In the genomic region with DNA sequence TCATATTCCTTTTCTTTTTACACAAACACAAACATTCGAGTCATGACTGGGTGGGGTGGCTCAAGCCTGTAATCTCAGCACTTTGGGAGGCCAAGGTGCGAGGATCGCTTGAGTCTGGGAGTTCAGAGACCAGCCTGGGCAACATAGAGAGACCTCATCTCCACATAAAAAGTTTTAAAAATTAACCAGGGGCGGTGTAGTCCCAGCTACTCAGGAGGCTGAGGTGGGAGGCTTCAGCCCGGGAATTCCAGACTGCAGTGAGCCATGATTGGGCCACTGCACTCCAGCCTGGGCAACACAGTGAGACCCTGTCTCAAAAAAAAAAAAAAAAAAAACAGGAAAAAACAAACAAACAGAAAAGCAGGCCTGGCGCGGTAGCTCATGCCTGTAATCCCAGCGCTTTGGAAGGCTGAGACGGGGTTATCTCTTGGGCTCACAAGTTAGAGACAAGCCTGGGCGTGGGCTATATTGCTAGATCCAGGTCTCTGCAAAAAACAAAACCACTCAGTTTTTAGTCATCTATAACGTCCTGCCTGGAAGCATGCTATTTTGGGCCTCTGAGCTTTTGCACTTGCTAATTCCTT, we compare ENCODE assay signal across 8 cellular contexts. TPM values are rescaled to one million over a fixed set of nuclear protein-coding genes. Genes with fewer than 3 reads are reported as not detected.
A peak's percentile ranks its signal among the peaks of the same experiment; 100 is the strongest.
DNase-seq lines count a peak whose midpoint lies in the region; ATAC-seq lines count a peak whose summit lies in the region.

No MANE protein-coding gene starts in this region.

- in situ Hi-C loops in HAP-1 (cut with MboI; ENCODE audit: low sequenced_read_pairs) (no loop called here), G401 (cut with HindIII; ENCODE audit: low sequenced_read_pairs) (no loop called here)

- H3K9me3 Mint-ChIP-seq in activated T-cell treated with anti-CD3 and anti-CD28 coated beads, Interleukin-2, amount 50 U/mL, for 72 hours = no peaks in the 10 kb centered on the region
- H3K9me3 Mint-ChIP-seq in stimulated activated memory B cell treated with anti-CD40 and anti-IgM and Interleukin-4, amounts not matched to agents 10 μg/mL and 1 μg/mL and 100 μg/mL, for 72 hours = no peaks in the 10 kb centered on the region

- no peaks in the 10 kb centered on the region for H3K27me3 Mint-ChIP-seq in activated T-cell treated with anti-CD3 and anti-CD28 coated beads, Interleukin-2, amount 50 U/mL, for 72 hours (ENCODE audit: low read depth)
- no peaks in the 10 kb centered on the region for H3K27me3 Mint-ChIP-seq in stimulated activated memory B cell treated with anti-CD40 and anti-IgM and Interleukin-4, amounts not matched to agents 10 μg/mL and 1 μg/mL and 100 μg/mL, for 72 hours

- H3K4me3 Mint-ChIP-seq in activated T-cell treated with anti-CD3 and anti-CD28 coated beads, Interleukin-2, amount 50 U/mL, for 72 hours = peak overlapping the region; percentile 93 to 97
- peak overlapping the region; percentile 88 for H3K4me3 Mint-ChIP-seq in stimulated activated memory B cell treated with anti-CD40 and anti-IgM and Interleukin-4, amounts not matched to agents 10 μg/mL and 1 μg/mL and 100 μg/mL, for 72 hours

- H3K4me1 ChIP-seq in HAP-1 (peaks cover 9% of the 10 kb centered on the region), iPS-15b (ENCODE audit: control insufficient read depth, insufficient read depth, low read length) (peaks cover 3% of the 10 kb centered on the region)

- peak overlapping the region; percentile 96 for H3K27ac Mint-ChIP-seq in activated T-cell treated with anti-CD3 and anti-CD28 coated beads, Interleukin-2, amount 50 U/mL, for 72 hours
- peak overlapping the region; percentile 77 for H3K27ac Mint-ChIP-seq in stimulated activated memory B cell treated with anti-CD40 and anti-IgM and Interleukin-4, amounts not matched to agents 10 μg/mL and 1 μg/mL and 100 μg/mL, for 72 hours

- no peak for ATAC-seq in activated T-cell treated with anti-CD3 and anti-CD28 coated beads, Interleukin-2, amount 50 U/mL, for 72 hours (replicated peaks in 1 of 2)
- no peak for ATAC-seq in stimulated activated memory B cell treated with anti-CD40 and anti-IgM and Interleukin-4, amounts not matched to agents 10 μg/mL and 1 μg/mL and 100 μg/mL, for 72 hours
- ATAC-seq in GM18502 (IDR thresholded peaks at IDR 0.05; ENCODE audit: poor library complexity, unreplicated experiment) (no peak), GM21825 (IDR thresholded peaks at IDR 0.05; ENCODE audit: unreplicated experiment) (no peak)

- H3K36me3 ChIP-seq in HAP-1 (replicated peaks) (peaks cover 5% of the 10 kb centered on the region; the same call in 1 of the 2 replicates), iPS-15b (ENCODE audit: control insufficient read depth, insufficient read depth, low read length) (peaks cover 21% of the 10 kb centered on the region)

- H3K36me3 Mint-ChIP-seq in activated T-cell treated with anti-CD3 and anti-CD28 coated beads, Interleukin-2, amount 50 U/mL, for 72 hours (ENCODE audit: insufficient read depth in 2 of 2) = peaks cover 9 to 26% of the 10 kb centered on the region in 2 donors
- H3K36me3 Mint-ChIP-seq in stimulated activated memory B cell treated with anti-CD40 and anti-IgM and Interleukin-4, amounts not matched to agents 10 μg/mL and 1 μg/mL and 100 μg/mL, for 72 hours = peaks cover 29% of the 10 kb centered on the region

- intact Hi-C loops in posterior vena cava (cut with DNase I) = loop anchor here in 1 of 2 donors (10.0 kb wide), 1 partner anchor 59 kb away; a partner anchor contains a TSS

- H3K27me3 ChIP-seq in HAP-1 (ENCODE audit: low read depth) (no peaks in the 10 kb centered on the region), iPS-15b (ENCODE audit: control insufficient read depth, insufficient read depth, low read length) (no peaks in the 10 kb centered on the region)

- DNase-seq in HAP-1 (ENCODE audit: low spot score in 2 of 2) = no peak
- no peak for DNase-seq in activated T-cell treated with anti-CD3 and anti-CD28 coated beads, Interleukin-2, amount 50 U/mL, for 72 hours
- DNase-seq in posterior vena cava (ENCODE audit: low spot score) = no peak
- DNase-seq in G401 (ENCODE audit: low spot score) = no peak

- H3K4me3 ChIP-seq in HAP-1 (peak overlapping the region; percentile 94), iPS-15b (ENCODE audit: low read depth, low read length) (peak overlapping the region; percentile 86)

- H3K4me1 Mint-ChIP-seq in activated T-cell treated with anti-CD3 and anti-CD28 coated beads, Interleukin-2, amount 50 U/mL, for 72 hours (ENCODE audit: low read depth) = peaks cover 49% of the 10 kb centered on the region
- peaks cover 22% of the 10 kb centered on the region for H3K4me1 Mint-ChIP-seq in stimulated activated memory B cell treated with anti-CD40 and anti-IgM and Interleukin-4, amounts not matched to agents 10 μg/mL and 1 μg/mL and 100 μg/mL, for 72 hours

- peak overlapping the region; percentile 54 for H3K9ac ChIP-seq in iPS-15b (ENCODE audit: low read depth, low read length)

- no peaks in the 10 kb centered on the region for H3K9me3 ChIP-seq in HAP-1
- H3K9me3 ChIP-seq in iPS-15b (ENCODE audit: control insufficient read depth, insufficient read depth, low read length) = no peaks in the 10 kb centered on the region

RNA-seq across cellular contexts. Expression of a gene that starts 0.6 kb away (rescaled TPM):
- 100 to 1,000 TPM; 318 to 448 TPM for total RNA-seq in activated T-cell treated with anti-CD3 and anti-CD28 coated beads, Interleukin-2, amount 50 U/mL, for 72 hours
- total RNA-seq in posterior vena cava = 10 to 100 TPM; 44.6 to 53.4 TPM
- total RNA-seq in G401 (2014; rRNA removed; shearing (Covaris generic)) = 160 and 177 TPM in 2 replicates

RNA-seq across cellular contexts. Expression of a gene that starts 11.0 kb away (rescaled TPM):
- 100 to 1,000 TPM; 681 to 811 TPM for total RNA-seq in activated T-cell treated with anti-CD3 and anti-CD28 coated beads, Interleukin-2, amount 50 U/mL, for 72 hours
- total RNA-seq in posterior vena cava = 1,000 to 10,000 TPM; 2,854 to 3,275 TPM
- 4,146 and 4,408 TPM in 2 replicates for total RNA-seq in G401 (2014; rRNA removed; shearing (Covaris generic))

RNA-seq across cellular contexts. Expression of a gene that starts 20.6 kb away (rescaled TPM):
- 1 to 10 TPM; 3.2 to 3.6 TPM for total RNA-seq in activated T-cell treated with anti-CD3 and anti-CD28 coated beads, Interleukin-2, amount 50 U/mL, for 72 hours
- not detected for total RNA-seq in posterior vena cava
- total RNA-seq in G401 (2014; rRNA removed; shearing (Covaris generic)) = 3.0 and 4.2 TPM in 2 replicates

RNA-seq across cellular contexts. Expression of a gene that starts 39.0 kb away (rescaled TPM):
- total RNA-seq in activated T-cell treated with anti-CD3 and anti-CD28 coated beads, Interleukin-2, amount 50 U/mL, for 72 hours = 10 to 100 TPM; 25.9 to 29.4 TPM
- 10 to 100 TPM; 28.0 to 39.5 TPM for total RNA-seq in posterior vena cava
- total RNA-seq in G401 (2014; rRNA removed; shearing (Covaris generic)) = 41.3 and 43.2 TPM in 2 replicates

RNA-seq across cellular contexts. Expression of a gene that starts 39.6 kb away (rescaled TPM):
- 10 to 100 TPM; 83.4 to 92.5 TPM for total RNA-seq in activated T-cell treated with anti-CD3 and anti-CD28 coated beads, Interleukin-2, amount 50 U/mL, for 72 hours
- total RNA-seq in posterior vena cava = 10 to 100 TPM; 34.7 to 43.1 TPM
- 426 and 535 TPM in 2 replicates for total RNA-seq in G401 (2014; rRNA removed; shearing (Covaris generic))
